In the genomic region with DNA sequence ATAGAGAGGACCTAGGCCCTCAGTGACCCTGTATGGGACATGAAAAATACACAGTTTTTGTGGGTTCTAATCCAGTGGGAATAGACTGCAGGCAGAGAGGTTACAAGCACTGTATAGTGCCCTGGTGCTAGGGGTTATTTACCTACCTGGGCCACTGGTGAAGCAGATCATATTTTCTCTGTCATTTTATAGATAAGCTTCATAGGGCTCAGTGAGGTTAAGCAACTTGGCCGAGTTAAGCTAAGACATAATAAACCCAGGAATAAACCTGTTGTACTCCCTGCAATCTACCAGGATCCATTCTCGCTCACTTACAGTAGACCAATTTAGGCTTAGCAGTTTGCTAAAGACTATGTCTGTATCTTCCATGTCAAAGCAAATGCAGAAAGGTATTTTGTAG, we compare ENCODE assay signal across 8 cellular contexts.
"Had no signal": no experiment of that assay in that cellular context is flagged by ENCODE, and none has a peak within 500 bp of the region (broad histone marks: within the 10 kb centered on the region; RNA-seq: fewer than 3 reads in every experiment).

No MANE protein-coding gene starts in this region.

- H3K27ac Mint-ChIP-seq: HFFc6 had no signal

- H3K4me3 ChIP-seq: GM23248, HAP-1, K562 had no signal

- H3K9ac ChIP-seq: GM23248 had no signal

- H3K4me3 Mint-ChIP-seq: HFFc6 had no signal

- H3K4me1 ChIP-seq: HAP-1 had no signal

- DNase-seq: GM23248, GOT3, H7, HFFc6, IMR-90 had no signal

- H3K27ac ChIP-seq: GM23248 had no signal

- H3K36me3 ChIP-seq: HAP-1 had no signal

- H2AFZ ChIP-seq: GM23248 had no signal

- ATAC-seq: HCT116, K562 had no signal

- H3K9me3 ChIP-seq: HAP-1 had no signal
